1 cellular context compared by ENCODE assay signal in the genomic region with DNA sequence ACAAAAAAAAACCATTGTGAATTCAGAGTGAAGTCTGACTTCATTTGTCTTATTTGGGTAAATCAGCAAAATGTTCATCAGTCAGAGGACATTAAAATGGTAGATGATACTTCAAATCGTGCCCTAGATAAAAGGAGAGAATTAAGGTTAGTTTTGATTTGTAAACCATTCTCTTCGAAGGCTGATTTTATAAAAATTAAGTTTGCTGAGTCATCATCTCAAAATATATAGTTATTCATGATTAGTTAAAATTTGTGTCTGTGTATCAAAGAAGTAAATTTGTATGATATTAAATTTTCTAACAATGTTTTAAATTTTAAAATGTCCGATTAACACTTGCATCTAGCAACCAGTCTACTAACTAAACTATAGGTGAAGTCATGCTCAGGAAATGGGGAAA.
TF ChIP-seq lines count a peak whose summit lies in the region.

No MANE protein-coding gene starts in this region.

TF ChIP-seq in GM23338, 12 proteins besides CTCF, POLR2A, EP300 and RAD21 (continued from another document):
- TF ChIP-seq, protein P1, sequence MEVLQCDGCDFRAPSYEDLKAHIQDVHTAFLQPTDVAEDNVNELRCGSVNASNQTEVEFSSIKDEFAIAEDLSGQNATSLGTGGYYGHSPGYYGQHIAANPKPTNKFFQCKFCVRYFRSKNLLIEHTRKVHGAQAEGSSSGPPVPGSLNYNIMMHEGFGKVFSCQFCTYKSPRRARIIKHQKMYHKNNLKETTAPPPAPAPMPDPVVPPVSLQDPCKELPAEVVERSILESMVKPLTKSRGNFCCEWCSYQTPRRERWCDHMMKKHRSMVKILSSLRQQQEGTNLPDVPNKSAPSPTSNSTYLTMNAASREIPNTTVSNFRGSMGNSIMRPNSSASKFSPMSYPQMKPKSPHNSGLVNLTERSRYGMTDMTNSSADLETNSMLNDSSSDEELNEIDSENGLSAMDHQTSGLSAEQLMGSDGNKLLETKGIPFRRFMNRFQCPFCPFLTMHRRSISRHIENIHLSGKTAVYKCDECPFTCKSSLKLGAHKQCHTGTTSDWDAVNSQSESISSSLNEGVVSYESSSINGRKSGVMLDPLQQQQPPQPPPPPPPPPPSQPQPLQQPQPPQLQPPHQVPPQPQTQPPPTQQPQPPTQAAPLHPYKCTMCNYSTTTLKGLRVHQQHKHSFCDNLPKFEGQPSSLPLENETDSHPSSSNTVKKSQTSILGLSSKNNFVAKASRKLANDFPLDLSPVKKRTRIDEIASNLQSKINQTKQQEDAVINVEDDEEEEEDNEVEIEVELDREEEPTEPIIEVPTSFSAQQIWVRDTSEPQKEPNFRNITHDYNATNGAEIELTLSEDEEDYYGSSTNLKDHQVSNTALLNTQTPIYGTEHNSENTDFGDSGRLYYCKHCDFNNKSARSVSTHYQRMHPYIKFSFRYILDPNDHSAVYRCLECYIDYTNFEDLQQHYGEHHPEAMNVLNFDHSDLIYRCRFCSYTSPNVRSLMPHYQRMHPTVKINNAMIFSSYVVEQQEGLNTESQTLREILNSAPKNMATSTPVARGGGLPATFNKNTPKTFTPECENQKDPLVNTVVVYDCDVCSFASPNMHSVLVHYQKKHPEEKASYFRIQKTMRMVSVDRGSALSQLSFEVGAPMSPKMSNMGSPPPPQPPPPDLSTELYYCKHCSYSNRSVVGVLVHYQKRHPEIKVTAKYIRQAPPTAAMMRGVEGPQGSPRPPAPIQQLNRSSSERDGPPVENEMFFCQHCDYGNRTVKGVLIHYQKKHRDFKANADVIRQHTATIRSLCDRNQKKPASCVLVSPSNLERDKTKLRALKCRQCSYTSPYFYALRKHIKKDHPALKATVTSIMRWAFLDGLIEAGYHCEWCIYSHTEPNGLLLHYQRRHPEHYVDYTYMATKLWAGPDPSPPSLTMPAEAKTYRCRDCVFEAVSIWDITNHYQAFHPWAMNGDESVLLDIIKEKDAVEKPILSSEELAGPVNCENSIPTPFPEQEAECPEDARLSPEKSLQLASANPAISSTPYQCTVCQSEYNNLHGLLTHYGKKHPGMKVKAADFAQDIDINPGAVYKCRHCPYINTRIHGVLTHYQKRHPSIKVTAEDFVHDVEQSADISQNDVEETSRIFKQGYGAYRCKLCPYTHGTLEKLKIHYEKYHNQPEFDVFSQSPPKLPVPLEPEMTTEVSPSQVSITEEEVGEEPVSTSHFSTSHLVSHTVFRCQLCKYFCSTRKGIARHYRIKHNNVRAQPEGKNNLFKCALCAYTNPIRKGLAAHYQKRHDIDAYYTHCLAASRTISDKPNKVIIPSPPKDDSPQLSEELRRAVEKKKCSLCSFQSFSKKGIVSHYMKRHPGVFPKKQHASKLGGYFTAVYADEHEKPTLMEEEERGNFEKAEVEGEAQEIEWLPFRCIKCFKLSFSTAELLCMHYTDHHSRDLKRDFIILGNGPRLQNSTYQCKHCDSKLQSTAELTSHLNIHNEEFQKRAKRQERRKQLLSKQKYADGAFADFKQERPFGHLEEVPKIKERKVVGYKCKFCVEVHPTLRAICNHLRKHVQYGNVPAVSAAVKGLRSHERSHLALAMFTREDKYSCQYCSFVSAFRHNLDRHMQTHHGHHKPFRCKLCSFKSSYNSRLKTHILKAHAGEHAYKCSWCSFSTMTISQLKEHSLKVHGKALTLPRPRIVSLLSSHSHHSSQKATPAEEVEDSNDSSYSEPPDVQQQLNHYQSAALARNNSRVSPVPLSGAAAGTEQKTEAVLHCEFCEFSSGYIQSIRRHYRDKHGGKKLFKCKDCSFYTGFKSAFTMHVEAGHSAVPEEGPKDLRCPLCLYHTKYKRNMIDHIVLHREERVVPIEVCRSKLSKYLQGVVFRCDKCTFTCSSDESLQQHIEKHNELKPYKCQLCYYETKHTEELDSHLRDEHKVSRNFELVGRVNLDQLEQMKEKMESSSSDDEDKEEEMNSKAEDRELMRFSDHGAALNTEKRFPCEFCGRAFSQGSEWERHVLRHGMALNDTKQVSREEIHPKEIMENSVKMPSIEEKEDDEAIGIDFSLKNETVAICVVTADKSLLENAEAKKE (CRISPR knock-in tag; IDR thresholded peaks at IDR 0.05): no peak
